In the genomic region with DNA sequence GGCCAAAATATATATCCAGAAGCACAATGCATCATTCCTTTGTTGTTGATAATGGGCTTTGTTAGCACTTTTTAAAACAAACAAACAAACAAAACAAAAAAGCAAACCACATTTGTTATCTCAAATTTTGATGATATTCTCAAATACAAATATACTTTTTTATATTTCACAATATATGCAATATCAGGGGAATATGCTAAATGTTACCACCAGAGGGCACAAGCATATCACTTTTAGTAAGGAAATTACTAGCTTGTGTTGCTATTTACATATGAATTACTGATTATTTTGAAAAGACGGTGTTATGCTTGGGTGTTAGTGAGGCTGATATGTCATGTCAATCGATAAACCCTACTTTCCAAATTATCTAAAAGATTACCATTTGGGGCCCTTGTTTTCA, we compare ENCODE assay signal across 2 cellular contexts.
A peak's percentile ranks its signal among the peaks of the same experiment; 100 is the strongest.
TF ChIP-seq lines count a peak whose summit lies in the region.

No MANE protein-coding gene starts in this region.

TF ChIP-seq in HEK293, 187 proteins besides CTCF, POLR2A, EP300 and RAD21 (continued from another document):
- peak; percentile 66 for TF ChIP-seq ZNF654 (tag by site-specific recombination; IDR thresholded peaks at IDR 0.05; ENCODE audit: low read depth)

TF ChIP-seq in HepG2, 621 proteins besides CTCF, POLR2A, EP300 and RAD21 (continued from another document):
- no peak for TF ChIP-seq ZNF224 (CRISPR knock-in tag; IDR thresholded peaks at IDR 0.05)
- TF ChIP-seq STAG1 (CRISPR knock-in tag; IDR thresholded peaks at IDR 0.05) = peak; percentile 57
- TF ChIP-seq, protein P1, sequence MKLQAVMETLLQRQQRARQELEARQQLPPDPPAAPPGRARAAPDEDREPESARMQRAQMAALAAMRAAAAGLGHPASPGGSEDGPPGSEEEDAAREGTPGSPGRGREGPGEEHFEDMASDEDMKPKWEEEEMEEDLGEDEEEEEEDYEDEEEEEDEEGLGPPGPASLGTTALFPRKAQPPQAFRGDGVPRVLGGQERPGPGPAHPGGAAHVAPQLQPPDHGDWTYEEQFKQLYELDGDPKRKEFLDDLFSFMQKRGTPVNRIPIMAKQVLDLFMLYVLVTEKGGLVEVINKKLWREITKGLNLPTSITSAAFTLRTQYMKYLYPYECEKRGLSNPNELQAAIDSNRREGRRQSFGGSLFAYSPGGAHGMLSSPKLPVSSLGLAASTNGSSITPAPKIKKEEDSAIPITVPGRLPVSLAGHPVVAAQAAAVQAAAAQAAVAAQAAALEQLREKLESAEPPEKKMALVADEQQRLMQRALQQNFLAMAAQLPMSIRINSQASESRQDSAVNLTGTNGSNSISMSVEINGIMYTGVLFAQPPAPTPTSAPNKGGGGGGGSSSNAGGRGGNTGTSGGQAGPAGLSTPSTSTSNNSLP (IDR thresholded peaks at IDR 0.05; ENCODE audit: low read depth, low read length) = peak; percentile 23; the same call in 1 of the 2 replicates
- no peak for TF ChIP-seq ZFP36L2 (CRISPR knock-in tag; IDR thresholded peaks at IDR 0.05)
TF ChIP-seq in HepG2: peak in this region for 3.
